In genomic region chr1:120145806-120146205, GRCh38 we compare ENCODE assay signal across 8 cellular contexts. TPM values are rescaled to one million over a fixed set of nuclear protein-coding genes. Genes with fewer than 3 reads are reported as not detected.
DNase-seq lines count a peak whose midpoint lies in the region; ATAC-seq and TF ChIP-seq lines count a peak whose summit lies in the region.
"Not testable (repeated sequence)": the region's sequence is repeated elsewhere in the genome, so short reads cannot be mapped to it uniquely, and the experiment has no call there.

No MANE protein-coding gene starts in this region.

- TF ChIP-seq CTCF in AG10803 (conservative IDR thresholded peaks at IDR 0.05; ENCODE audit: low read length): peak; percentile 35
- TF ChIP-seq CTCF in GM12873 (IDR thresholded peaks at IDR 0.05; ENCODE audit: insufficient read depth, low read depth, low read length, missing control alignments): peak; percentile 9
- peak; percentile 33 for TF ChIP-seq CTCF in choroid plexus epithelial cell (conservative IDR thresholded peaks at IDR 0.05; ENCODE audit: low read depth, low read length)
- TF ChIP-seq CTCF in heart left ventricle (IDR thresholded peaks at IDR 0.05): peak in 10 of 12 donors; percentile 9 to 41 (median 28)
- not testable (repeated sequence) for TF ChIP-seq CTCF in mucosa of descending colon (IDR thresholded peaks at IDR 0.05)
- peak in 6 of 11 experiments; percentile 23 to 47 (median 44) for TF ChIP-seq CTCF in spleen (IDR thresholded peaks at IDR 0.05 in 8 of 11, conservative IDR thresholded peaks at IDR 0.05 in 3 of 11)

- intact Hi-C loops in heart left ventricle (cut with DNase I): loop anchor here in 3 of 10 donors (10.0 kb wide), 2 partner anchors 201 to 271 kb away; no protein-coding TSS in a partner anchor
- intact Hi-C loops in mucosa of descending colon (cut with DNase I, micrococcal nuclease); spleen (cut with DNase I; ENCODE audit: low total_unique reads): not testable (repeated sequence)

- H3K4me1 ChIP-seq in heart left ventricle (peaks cover 0 to 22% (median 0%) of the 10 kb centered on the region in 12 donors), spleen (peaks cover 3 to 25% (median 20%) of the 10 kb centered on the region in 6 donors)
- H3K4me1 ChIP-seq in mucosa of descending colon (ENCODE audit: low read depth): not testable (repeated sequence)

- DNase-seq in AG10803 (ENCODE audit: low read depth); choroid plexus epithelial cell (ENCODE audit: low read depth); heart left ventricle; mucosa of descending colon; spleen: not testable (repeated sequence)
- DNase-seq in NCI-H2081 (lab: John Stamatoyannopoulos, UW): peak; percentile 4 to 24

- not testable (repeated sequence) for H3K9me3 ChIP-seq in heart left ventricle, mucosa of descending colon, spleen

- not testable (repeated sequence) for H3K4me3 ChIP-seq in AG10803 (ENCODE audit: low read length); choroid plexus epithelial cell (ENCODE audit: low read depth, low read length); heart left ventricle; mucosa of descending colon; spleen

- TF ChIP-seq POLR2A in heart left ventricle (IDR thresholded peaks at IDR 0.05); spleen (IDR thresholded peaks at IDR 0.05): not testable (repeated sequence)

- H3K27me3 ChIP-seq in heart left ventricle; spleen (replicated peaks in 1 of 7): not testable (repeated sequence)

- H3K27ac ChIP-seq in heart left ventricle, spleen: not testable (repeated sequence)

- peak; percentile 31 for ATAC-seq in SK-N-SH treated with all-trans-retinoic acid at 6 μM for 48 hours
- ATAC-seq in heart left ventricle: peak in 1 of 4 donors; percentile 22
- ATAC-seq in mucosa of descending colon: peak; percentile 46

- WGBS in heart left ventricle, 4 donors: no CpG with 5 or more reads among the region's 1 CpG
- 0% methylated on average over 1 of the region's 1 CpG; no CpG with 5 or more reads in 4 of the 5 donors for WGBS in spleen, 5 donors

- not testable (repeated sequence) for H3K36me3 ChIP-seq in heart left ventricle; mucosa of descending colon (ENCODE audit: low read depth); spleen

RNA-seq across cellular contexts. Expression of gene SEC22B, which starts 30.5 kb away (rescaled TPM):
- total RNA-seq in heart left ventricle (10 to 100 TPM; 10.6 to 19.3 (median 15.4) TPM), mucosa of descending colon (10 to 100 TPM; 25.0 to 29.2 (median 28.3) TPM), spleen (10 to 100 TPM; 25.5 to 37.9 (median 30.2) TPM)
- polyA plus RNA-seq in heart left ventricle (10 to 100 TPM; 10.7 to 20.4 TPM), spleen (10 to 100 TPM; 11.1 to 14.5 (median 13.1) TPM)
